In the genomic region with DNA sequence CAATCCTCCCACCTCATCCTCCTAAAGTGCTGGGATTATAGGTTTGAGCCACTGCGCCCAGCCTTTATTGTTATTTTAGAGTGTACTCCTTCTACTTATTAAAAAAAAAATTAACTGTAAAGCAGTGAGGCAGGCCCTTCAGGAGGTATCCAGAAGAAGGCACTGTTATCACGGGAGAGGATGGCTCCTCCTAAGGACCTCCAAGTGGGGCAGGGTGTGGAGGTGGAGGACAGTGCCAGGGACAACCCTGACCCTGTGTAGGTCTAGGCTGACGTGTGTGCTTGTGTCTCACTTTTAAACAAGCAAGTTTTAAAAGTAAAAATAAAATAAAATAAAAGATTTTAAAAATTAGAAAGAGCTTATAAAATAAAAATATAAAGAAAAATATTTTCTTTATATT, we compare ENCODE assay signal across 21 cellular contexts. TPM values are rescaled to one million over a fixed set of nuclear protein-coding genes. Genes with fewer than 3 reads are reported as not detected.
DNase-seq lines count a peak whose midpoint lies in the region; ATAC-seq and TF ChIP-seq lines count a peak whose summit lies in the region.
"Had no signal": no experiment of that assay in that cellular context is flagged by ENCODE, and none has a peak within 500 bp of the region (broad histone marks: within the 10 kb centered on the region; RNA-seq: fewer than 3 reads in every experiment).

No MANE protein-coding gene starts in this region.

- no peak overlapping the region for H3K4me2 ChIP-seq in HCT116 (ENCODE audit: low read length)
- H3K4me2 ChIP-seq: SK-N-SH had no signal

- H3K4me1 ChIP-seq in HCT116 (ENCODE audit: control insufficient read depth in 1 of 2, insufficient read depth in 2 of 2, low read length in 2 of 2) (peaks cover 5 to 13% of the 10 kb centered on the region in 2 experiments; a peak in 3 of 4 replicates), psoas muscle (no peaks in the 10 kb centered on the region)

- 35 to 47% (median 37%) methylated on average over 3 of the region's 3 CpGs for WGBS in psoas muscle, 3 donors

- no peaks in the 10 kb centered on the region for H4K20me1 ChIP-seq in HCT116 (ENCODE audit: insufficient read depth)

- peaks cover 4% of the 10 kb centered on the region; the same call in 1 of the 2 replicates for H3K27me3 ChIP-seq in HCT116 (ENCODE audit: insufficient read depth, low read length)
- H3K27me3 ChIP-seq in brain microvascular endothelial cell (replicated peaks) = no peaks in the 10 kb centered on the region
- H3K27me3 ChIP-seq in psoas muscle (ENCODE audit: insufficient read depth in 3 of 3, low read length in 2 of 3) = no peaks in the 10 kb centered on the region

- no TSS peak for BruUV-seq in HCT116 (replicated peaks; lab: Mats Ljungman, UMichigan)

- no peaks in the 10 kb centered on the region for H3K9me2 ChIP-seq in HCT116 (ENCODE audit: insufficient read depth)
- H3K9me2 ChIP-seq: SK-N-SH had no signal

- H3K4me1 Mint-ChIP-seq in T-helper 17 cell (no peaks in the 10 kb centered on the region), WTC11 (no peaks in the 10 kb centered on the region)

- no peak overlapping the region for H2AFZ ChIP-seq in HCT116 (ENCODE audit: low read depth, low read length, poor library complexity, severe bottlenecking)

- H3K27me3 Mint-ChIP-seq in T-helper 17 cell = peaks cover 5% of the 10 kb centered on the region
- no peaks in the 10 kb centered on the region; the same call in 1 of the 2 replicates for H3K27me3 Mint-ChIP-seq in WTC11 (ENCODE audit: low read depth)

- H3K4me3 ChIP-seq in HCT116 (replicated peaks in 1 of 2; ENCODE audit: low read depth in 1 of 2, low read length in 2 of 2) = no peak overlapping the region
- H3K4me3 ChIP-seq in brain microvascular endothelial cell (ENCODE audit: low read depth, low read length) = no peak overlapping the region
- no peak overlapping the region for H3K4me3 ChIP-seq in psoas muscle
- H3K4me3 ChIP-seq: A549 had no signal

- H3K4me3 Mint-ChIP-seq in T-helper 17 cell (no peak overlapping the region), WTC11 (no peak overlapping the region)
- H3K4me3 Mint-ChIP-seq: CD4-positive, alpha-beta memory T cell had no signal

- no peaks in the 10 kb centered on the region for H3K36me3 ChIP-seq in HCT116 (ENCODE audit: control insufficient read depth in 1 of 2, insufficient read depth in 2 of 2, low read length in 2 of 2)
- H3K36me3 ChIP-seq in brain microvascular endothelial cell (replicated peaks) = no peaks in the 10 kb centered on the region
- H3K36me3 ChIP-seq in psoas muscle (ENCODE audit: insufficient read depth in 1 of 2, low read depth in 1 of 2) = no peaks in the 10 kb centered on the region

- no peaks in the 10 kb centered on the region for H3K79me2 ChIP-seq in HCT116 (ENCODE audit: insufficient read depth, low read length)

- POLR2A ChIA-PET in HCT116 (lab: Charles Lee) = interaction anchor here (1.6 kb wide), 1 partner anchor 23 kb away, joined by 7 read pairs; the partner anchor contains the start of gene TAF4
- POLR2A ChIA-PET in WTC11 (lab: Charles Lee) = no interaction called here

- ATAC-seq in HCT116 (no peak), psoas muscle (peak; percentile 55 to 91 (median 86)), T-helper 17 cell (no peak), WTC11 (no peak)

- RAD21 ChIA-PET in HCT116 (lab: Charles Lee; ENCODE audit: low non-redundant PET in 1 of 2, low total read pairs in 2 of 2, uncharacterized antibody in 2 of 2, unreplicated experiment in 2 of 2) = no interaction called here

- intact Hi-C loops in HCT116 (cut with micrococcal nuclease) (no loop called here), psoas muscle (cut with DNase I) (no loop called here)

- H3K9me3 Mint-ChIP-seq in WTC11 = no peaks in the 10 kb centered on the region

- peak; percentile 19; the same call in 1 of the 2 replicates for TF ChIP-seq RAD21 in HCT116 (IDR thresholded peaks at IDR 0.05; ENCODE audit: low read depth)

- CTCF ChIA-PET in HCT116 (lab: Charles Lee) = no interaction called here
- CTCF ChIA-PET in WTC11 (lab: Charles Lee) = no interaction called here

- TF ChIP-seq CTCF in HCT116 (IDR thresholded peaks at IDR 0.05 in 2 of 3, conservative IDR thresholded peaks at IDR 0.05 in 1 of 3; ENCODE audit: borderline replicate concordance in 1 of 3, insufficient read depth in 1 of 3, low read depth in 2 of 3, low read length in 2 of 3) (no peak), brain microvascular endothelial cell (IDR thresholded peaks at IDR 0.05; ENCODE audit: low read depth, low read length, missing control alignments) (peak; percentile 7), psoas muscle (IDR thresholded peaks at IDR 0.05) (peak; percentile 22), WTC11 (IDR thresholded peaks at IDR 0.05) (no peak)

- DNase-seq in HCT116 (ENCODE audit: low read depth, low spot score) = no peak
- DNase-seq in OCI-M1 (lab: John Stamatoyannopoulos, UW) = peak; percentile 24
- no peak for DNase-seq in brain microvascular endothelial cell
- peak in 1 of 2 donors; percentile 69 for DNase-seq in psoas muscle
- DNase-seq in NCI-H446 treated with DMSO at 0.1 percent for 48 hours (lab: John Stamatoyannopoulos, UW) = no peak
- no peak for DNase-seq in T-helper 17 cell
- DNase-seq in NCI-H146 treated with DMSO at 0.1 percent for 48 hours (lab: John Stamatoyannopoulos, UW; ENCODE audit: unreplicated experiment) = no peak
- DNase-seq in WTC11 (ENCODE audit: low spot score) = no peak
- DNase-seq: C1 segment of cervical spinal cord; CD4-positive, alpha-beta memory T cell; COR-L47; DMS53; KG1; MM.1S; NCI-H1694; NCI-H2029 treated with DMSO at 0.1 percent for 48 hours; NCI-H510A treated with DMSO at 0.1 percent for 48 hours; PC-3; SK-N-SH; SW 1271 had no signal

- in situ Hi-C loops in brain microvascular endothelial cell (cut with HindIII; ENCODE audit: low pct_ligation_motif_present, low sequenced_read_pairs) = no loop called here

- H3K27ac Mint-ChIP-seq in T-helper 17 cell (no peak overlapping the region), WTC11 (no peak overlapping the region)
- H3K27ac Mint-ChIP-seq: CD4-positive, alpha-beta memory T cell had no signal

- H3K36me3 Mint-ChIP-seq in T-helper 17 cell (ENCODE audit: low read depth) (no peaks in the 10 kb centered on the region), WTC11 (no peaks in the 10 kb centered on the region)

- no peak for TF ChIP-seq POLR2A in HCT116 (IDR thresholded peaks at IDR 0.05; ENCODE audit: borderline replicate concordance, extremely low read depth, insufficient read depth, insufficient read length)

- no peak overlapping the region for H3K27ac ChIP-seq in HCT116 (ENCODE audit: low read depth, low read length)
- no peak overlapping the region for H3K27ac ChIP-seq in brain microvascular endothelial cell
- H3K27ac ChIP-seq in psoas muscle = no peak overlapping the region

- no peak overlapping the region for H3K9ac ChIP-seq in HCT116 (ENCODE audit: low read length)
- H3K9ac ChIP-seq: SK-N-SH had no signal

- H3K9me3 ChIP-seq in HCT116 (ENCODE audit: control insufficient read depth in 1 of 2, insufficient read depth in 1 of 2, low read depth in 1 of 2, low read length in 2 of 2) (no peaks in the 10 kb centered on the region), psoas muscle (no peaks in the 10 kb centered on the region), T-helper 17 cell (ENCODE audit: control insufficient read depth, low read length, poor library complexity, severe bottlenecking) (no peaks in the 10 kb centered on the region)
- H3K9me3 ChIP-seq: SK-N-SH had no signal

TF ChIP-seq in HCT116, 20 proteins besides CTCF, POLR2A, EP300 and RAD21 (continues in another document):
- TF ChIP-seq JUND (IDR thresholded peaks at IDR 0.05) (no peak), SRF (IDR thresholded peaks at IDR 0.05; ENCODE audit: low read depth) (no peak), YY1 (IDR thresholded peaks at IDR 0.05; ENCODE audit: extremely low read depth, insufficient replicate concordance, low read depth, low read length) (no peak), ZNF274 (IDR thresholded peaks at IDR 0.05; ENCODE audit: low read depth, low read length) (no peak), CEBPB (IDR thresholded peaks at IDR 0.05; ENCODE audit: low read depth) (no peak), CBX3 (IDR thresholded peaks at IDR 0.05; ENCODE audit: low read depth) (no peak), ATF3 (IDR thresholded peaks at IDR 0.05) (no peak)

TF ChIP-seq in WTC11, 78 proteins besides CTCF, POLR2A, EP300 and RAD21:
- TF ChIP-seq NFE2L1 (CRISPR knock-in tag; IDR thresholded peaks at IDR 0.05) = no peak
- no peak for TF ChIP-seq ETV6 (CRISPR knock-in tag; IDR thresholded peaks at IDR 0.05)
- no peak for TF ChIP-seq ZNF396 (CRISPR knock-in tag; IDR thresholded peaks at IDR 0.05; ENCODE audit: borderline replicate concordance)
- TF ChIP-seq GRHL2 (CRISPR knock-in tag; IDR thresholded peaks at IDR 0.05; ENCODE audit: insufficient replicate concordance, severe bottlenecking) = no peak

RNA-seq across cellular contexts. Expression of gene TAF4, which starts 23.7 kb away (rescaled TPM):
- total RNA-seq in HCT116 (2021; ENCODE audit: unreplicated experiment) (26.8 TPM), psoas muscle (10 to 100 TPM; 10.7 to 17.7 (median 14.4) TPM), T-helper 17 cell (10 to 100 TPM; 17.8 to 19.5 TPM), WTC11 (2021) (31.0 to 34.4 TPM (median 33.7 TPM) in 3 replicates)
- polyA plus RNA-seq in HCT116 (2012) = 16.1 and 18.1 TPM in 2 replicates
- 1 to 10 TPM; 2.8 to 6.3 (median 3.3) TPM for polyA plus RNA-seq in psoas muscle

RNA-seq across cellular contexts. Expression of gene LSM14B, which starts 32.9 kb away (rescaled TPM):
- 51.3 TPM for total RNA-seq in HCT116 (2021; ENCODE audit: unreplicated experiment)
- 37.7 and 38.4 TPM in 2 replicates for polyA plus RNA-seq in HCT116 (2012)
- 10 to 100 TPM; 52.4 to 67.0 (median 60.8) TPM for total RNA-seq in psoas muscle
- 10 to 100 TPM; 26.4 to 54.2 (median 39.6) TPM for polyA plus RNA-seq in psoas muscle
- 10 to 100 TPM; 32.3 to 34.1 TPM for total RNA-seq in T-helper 17 cell
- total RNA-seq in WTC11 (2021) = 67.4 to 73.5 TPM (median 69.7 TPM) in 3 replicates

RNA-seq across cellular contexts. Expression of gene PSMA7, which starts 53.8 kb away (rescaled TPM):
- total RNA-seq in HCT116 (2021; ENCODE audit: unreplicated experiment) = 364 TPM
- 399 and 428 TPM in 2 replicates for polyA plus RNA-seq in HCT116 (2012)
- total RNA-seq in psoas muscle = 100 to 1,000 TPM; 307 to 499 (median 459) TPM
- 1,000 to 10,000 TPM in 1 of 3 donors, 100 to 1,000 TPM in 2; 652 to 1,146 (median 986) TPM for polyA plus RNA-seq in psoas muscle
- 100 to 1,000 TPM; 144 to 158 TPM for total RNA-seq in T-helper 17 cell
- total RNA-seq in WTC11 (2021) = 315 to 364 TPM (median 321 TPM) in 3 replicates

RNA-seq across cellular contexts. Expression of gene SS18L1, which starts 54.2 kb away (rescaled TPM):
- total RNA-seq in HCT116 (2021; ENCODE audit: unreplicated experiment) (28.1 TPM), psoas muscle (10 to 100 TPM; 10.2 to 18.0 (median 13.2) TPM), T-helper 17 cell (10 to 100 TPM; 13.1 to 16.0 TPM), WTC11 (2021) (29.4 to 34.1 TPM (median 29.8 TPM) in 3 replicates)
- 16.7 and 20.6 TPM in 2 replicates for polyA plus RNA-seq in HCT116 (2012)
- polyA plus RNA-seq in psoas muscle = 10 to 100 TPM; 10.1 to 12.7 (median 10.3) TPM

Comparison
In these comparisons a context has a peak if more than half of its experiments do, and no peak if none do; other contexts are left out.
1. ATAC-seq: peak in psoas muscle (4 of 4); none in HCT116 (single experiment), T-helper 17 cell (single experiment) and WTC11 (single experiment).
2. CTCF ChIP-seq: peak in brain microvascular endothelial cell (single experiment) and psoas muscle (single experiment); none in HCT116 (0 of 3) and WTC11 (single experiment).